In genomic region chr1:208928335-208928734, GRCh38 we compare ENCODE assay signal across 18 cellular contexts.
"Had no signal": no experiment of that assay in that cellular context is flagged by ENCODE, and none has a peak within 500 bp of the region (broad histone marks: within the 10 kb centered on the region; RNA-seq: fewer than 3 reads in every experiment).

No MANE protein-coding gene starts in this region.

- H3K36me3 ChIP-seq: MG63, SJCRH30 had no signal

- H3K4me3 ChIP-seq: MG63, SJCRH30 had no signal

- DNase-seq: KBM-7, MG63, NCI-H1092, NCI-H1436, NCI-H187, NCI-H2029, NCI-H2081 treated with DMSO at 0.1 percent for 48 hours, NCI-H2171, NCI-H226, NCI-H510A, NCI-H524 treated with DMSO at 0.1 percent for 48 hours, NCI-H69, NCI-H774, SHP77 treated with DMSO at 0.1 percent for 48 hours, SW 1271 had no signal

- H3K9me3 ChIP-seq: MG63, SJCRH30 had no signal

- H3K27me3 ChIP-seq: MG63, SJCRH30 had no signal

- H3K27ac ChIP-seq: SJCRH30 had no signal

- ATAC-seq: Panc1, Right ventricle myocardium inferior had no signal
